Comparison of ENCODE assay signal across 38 cellular contexts in the genomic region with DNA sequence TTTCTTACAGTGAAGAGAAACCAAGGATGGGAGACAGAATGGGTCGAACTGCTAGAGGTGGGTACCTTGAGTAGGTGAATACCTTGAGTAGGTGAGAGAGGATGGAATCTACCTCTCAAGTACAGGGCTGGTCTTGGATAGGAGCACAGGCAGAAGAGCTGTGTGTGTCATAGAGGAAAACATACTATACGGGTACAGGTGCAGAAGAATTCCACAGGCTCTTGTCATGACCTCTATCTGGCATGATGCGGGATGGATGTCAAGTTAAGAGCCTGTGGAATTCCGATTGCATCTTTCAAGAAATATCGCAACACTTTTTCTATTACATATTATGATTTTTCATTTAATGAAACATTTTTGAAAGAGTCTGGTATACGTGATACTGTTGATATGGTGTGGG.
"Had no signal": no experiment of that assay in that cellular context is flagged by ENCODE, and none has a peak within 500 bp of the region (broad histone marks: within the 10 kb centered on the region; RNA-seq: fewer than 3 reads in every experiment).

No MANE protein-coding gene starts in this region.

- H3K4me3 ChIP-seq: adrenal gland, body of pancreas, cardiac muscle cell, colonic mucosa, esophagus squamous epithelium, gastroesophageal sphincter had no signal

- ATAC-seq: activated CD4-positive, alpha-beta T cell treated with anti-CD3 and anti-CD28 coated beads for 36 hours; activated CD4-positive, CD25-positive, alpha-beta regulatory T cell treated with anti-CD3 and anti-CD28 coated beads, Interleukin-2, amount 50 U/mL, for 24 hours; activated CD8-positive, alpha-beta memory T cell treated with anti-CD3 and anti-CD28 coated beads, Interleukin-2, amount 10 ng/mL, durations not matched to agents 7 days and 5 days; activated CD8-positive, alpha-beta T cell treated with anti-CD3 and anti-CD28 coated beads, Interleukin-2, amount 10 ng/mL, durations not matched to agents 7 days and 5 days; activated naive CD8-positive, alpha-beta T cell treated with anti-CD3 and anti-CD28 coated beads, Interleukin-2, amount 50 U/mL, for 24 hours; body of pancreas; gastroesophageal sphincter; T-helper 17 cell had no signal

- H3K27ac ChIP-seq: adrenal gland, body of pancreas, cardiac muscle cell, colonic mucosa, epithelial cell of prostate, esophagus squamous epithelium, gastroesophageal sphincter, WERI-Rb-1 had no signal

- H3K4me1 ChIP-seq: adrenal gland, colonic mucosa, esophagus squamous epithelium, gastroesophageal sphincter had no signal

- H3K9me3 ChIP-seq: adrenal gland, body of pancreas, colonic mucosa, esophagus squamous epithelium, gastroesophageal sphincter had no signal

- H3K9me3 Mint-ChIP-seq: activated B cell treated with CpG ODN at 0.5 μM for 24 hours; activated CD4-positive, alpha-beta memory T cell treated with anti-CD3 and anti-CD28 coated beads for 36 hours; activated CD4-positive, alpha-beta T cell treated with anti-CD3 and anti-CD28 coated beads, Interleukin-2, amount 10 ng/mL, durations not matched to agents 24 days and 14 days; activated naive CD4-positive, alpha-beta T cell treated with anti-CD3 and anti-CD28 coated beads for 36 hours; activated naive CD4-positive, alpha-beta T cell treated with anti-CD3 and anti-CD28 coated beads, Interleukin-2, amount 50 U/mL, for 24 hours; activated naive CD8-positive, alpha-beta T cell treated with anti-CD3 and anti-CD28 coated beads for 36 hours; activated naive CD8-positive, alpha-beta T cell treated with anti-CD3 and anti-CD28 coated beads, Interleukin-2, amount 50 U/mL, for 24 hours; activated T-helper 1 cell treated with anti-CD3 and anti-CD28 coated beads, Interleukin-12 subunit alpha, Interleukin-12 subunit beta, Interleukin-2, Interleukin-4 antibody, amounts not matched to agents 30 ng/mL and 10 ng/mL and 1 ng/mL, durations not matched to agents 14 hours and 24 hours and 36 hours; activated T-helper 2 cell treated with anti-CD3 and anti-CD28 coated beads, Interferon-gamma antibody, Interleukin-2, Interleukin-4, amounts not matched to agents 10 μg/mL and 5 μg/mL and 100 μg/mL, durations not matched to agents 14 hours and 24 hours and 36 hours; T-helper 2 cell treated with Interferon-gamma antibody and Interleukin-4, amounts not matched to agents 5 μg/mL and 100 μg/mL, for 36 hours had no signal

- H3K36me3 Mint-ChIP-seq: activated CD4-positive, alpha-beta memory T cell treated with anti-CD3 and anti-CD28 coated beads for 36 hours; activated CD8-positive, alpha-beta memory T cell treated with anti-CD3 and anti-CD28 coated beads, Interleukin-2, amount 10 ng/mL, durations not matched to agents 7 days and 5 days; activated naive CD8-positive, alpha-beta T cell treated with anti-CD3 and anti-CD28 coated beads for 36 hours had no signal

- H3K27me3 Mint-ChIP-seq: activated B cell treated with CpG ODN at 0.5 μM for 24 hours; activated CD8-positive, alpha-beta memory T cell treated with anti-CD3 and anti-CD28 coated beads, Interleukin-2, amount 10 ng/mL, durations not matched to agents 7 days and 5 days; activated naive CD8-positive, alpha-beta T cell treated with anti-CD3 and anti-CD28 coated beads for 36 hours had no signal

- FAIRE-seq: endometrium, endothelial cell of umbilical vein had no signal

- H3K27me3 ChIP-seq: adrenal gland, body of pancreas, cardiac muscle cell, colonic mucosa had no signal

- DNase-seq: activated B cell treated with CpG ODN at 0.5 μM for 24 hours; activated CD4-positive, alpha-beta memory T cell treated with anti-CD3 and anti-CD28 coated beads for 36 hours; activated CD4-positive, alpha-beta T cell treated with anti-CD3 and anti-CD28 coated beads for 36 hours; activated CD4-positive, alpha-beta T cell treated with anti-CD3 and anti-CD28 coated beads, Interleukin-2, amount 10 ng/mL, durations not matched to agents 24 days and 14 days; activated CD8-positive, alpha-beta memory T cell treated with anti-CD3 and anti-CD28 coated beads, Interleukin-2, amount 10 ng/mL, durations not matched to agents 7 days and 5 days; activated CD8-positive, alpha-beta memory T cell treated with anti-CD3 and anti-CD28 coated beads, Interleukin-2, amount 50 U/mL, for 4 hours; activated CD8-positive, alpha-beta T cell treated with anti-CD3 and anti-CD28 coated beads, Interleukin-2, amount 10 ng/mL, durations not matched to agents 7 days and 5 days; activated effector memory CD4-positive, alpha-beta T cell treated with anti-CD3 and anti-CD28 coated beads, Interleukin-2, amount 50 U/mL, for 16 hours; activated naive CD4-positive, alpha-beta T cell treated with anti-CD3 and anti-CD28 coated beads for 36 hours; activated naive CD8-positive, alpha-beta T cell treated with anti-CD3 and anti-CD28 coated beads for 36 hours; activated naive CD8-positive, alpha-beta T cell treated with anti-CD3 and anti-CD28 coated beads, Interleukin-2, amount 50 U/mL, for 24 hours; activated T-cell treated with anti-CD3 and anti-CD28 coated beads, Interleukin-2, amount 50 U/mL, for 1 hour; activated T-cell treated with anti-CD3 and anti-CD28 coated beads, Interleukin-2, amount 50 U/mL, for 48 hours; adrenal gland; amygdala; aorta; body of pancreas; central memory CD4-positive, alpha-beta T cell; cerebellar nuclear complex; colonic mucosa; effector CD8-positive, alpha-beta T cell; esophagus squamous epithelium; foreskin melanocyte; head of caudate nucleus; T-helper 1 cell; T-helper 17 cell; T1000; WERI-Rb-1 had no signal

- H3K27ac Mint-ChIP-seq: activated B cell treated with CpG ODN at 0.5 μM for 24 hours; activated CD4-positive, alpha-beta memory T cell treated with anti-CD3 and anti-CD28 coated beads for 36 hours; activated CD4-positive, alpha-beta T cell treated with anti-CD3 and anti-CD28 coated beads for 36 hours; activated CD4-positive, alpha-beta T cell treated with anti-CD3 and anti-CD28 coated beads, Interleukin-2, amount 10 ng/mL, durations not matched to agents 24 days and 14 days; activated CD8-positive, alpha-beta memory T cell treated with anti-CD3 and anti-CD28 coated beads, Interleukin-2, amount 10 ng/mL, durations not matched to agents 7 days and 5 days; activated CD8-positive, alpha-beta T cell treated with anti-CD3 and anti-CD28 coated beads, Interleukin-2, amount 10 ng/mL, durations not matched to agents 7 days and 5 days; activated naive CD4-positive, alpha-beta T cell treated with anti-CD3 and anti-CD28 coated beads for 36 hours; activated naive CD4-positive, alpha-beta T cell treated with anti-CD3 and anti-CD28 coated beads, Interleukin-2, amount 50 U/mL, for 24 hours; activated naive CD8-positive, alpha-beta T cell treated with anti-CD3 and anti-CD28 coated beads for 36 hours; activated naive CD8-positive, alpha-beta T cell treated with anti-CD3 and anti-CD28 coated beads, Interleukin-2, amount 50 U/mL, for 24 hours; activated T-helper 1 cell treated with anti-CD3 and anti-CD28 coated beads, Interleukin-12 subunit alpha, Interleukin-12 subunit beta, Interleukin-2, Interleukin-4 antibody, amounts not matched to agents 30 ng/mL and 10 ng/mL and 1 ng/mL, durations not matched to agents 14 hours and 24 hours and 36 hours; activated T-helper 2 cell treated with anti-CD3 and anti-CD28 coated beads, Interferon-gamma antibody, Interleukin-2, Interleukin-4, amounts not matched to agents 10 μg/mL and 5 μg/mL and 100 μg/mL, durations not matched to agents 14 hours and 24 hours and 36 hours; T-helper 17 cell; T-helper 2 cell treated with Interferon-gamma antibody and Interleukin-4, amounts not matched to agents 5 μg/mL and 100 μg/mL, for 36 hours had no signal

- H3K4me3 Mint-ChIP-seq: activated B cell treated with CpG ODN at 0.5 μM for 24 hours; activated CD4-positive, alpha-beta memory T cell treated with anti-CD3 and anti-CD28 coated beads for 36 hours; activated CD4-positive, alpha-beta T cell treated with anti-CD3 and anti-CD28 coated beads for 36 hours; activated CD4-positive, alpha-beta T cell treated with anti-CD3 and anti-CD28 coated beads, Interleukin-2, amount 10 ng/mL, durations not matched to agents 24 days and 14 days; activated CD8-positive, alpha-beta memory T cell treated with anti-CD3 and anti-CD28 coated beads, Interleukin-2, amount 10 ng/mL, durations not matched to agents 7 days and 5 days; activated CD8-positive, alpha-beta T cell treated with anti-CD3 and anti-CD28 coated beads, Interleukin-2, amount 10 ng/mL, durations not matched to agents 7 days and 5 days; activated naive CD4-positive, alpha-beta T cell treated with anti-CD3 and anti-CD28 coated beads for 36 hours; activated naive CD4-positive, alpha-beta T cell treated with anti-CD3 and anti-CD28 coated beads, Interleukin-2, amount 50 U/mL, for 24 hours; activated naive CD8-positive, alpha-beta T cell treated with anti-CD3 and anti-CD28 coated beads for 36 hours; activated naive CD8-positive, alpha-beta T cell treated with anti-CD3 and anti-CD28 coated beads, Interleukin-2, amount 50 U/mL, for 24 hours; activated T-helper 1 cell treated with anti-CD3 and anti-CD28 coated beads, Interleukin-12 subunit alpha, Interleukin-12 subunit beta, Interleukin-2, Interleukin-4 antibody, amounts not matched to agents 30 ng/mL and 10 ng/mL and 1 ng/mL, durations not matched to agents 14 hours and 24 hours and 36 hours; T-helper 17 cell; T-helper 2 cell treated with Interferon-gamma antibody and Interleukin-4, amounts not matched to agents 5 μg/mL and 100 μg/mL, for 36 hours had no signal

- H3K36me3 ChIP-seq: adrenal gland, cardiac muscle cell, colonic mucosa, esophagus squamous epithelium, gastroesophageal sphincter, WERI-Rb-1 had no signal
